Comparison of ENCODE assay signal across 18 cellular contexts in the genomic region with DNA sequence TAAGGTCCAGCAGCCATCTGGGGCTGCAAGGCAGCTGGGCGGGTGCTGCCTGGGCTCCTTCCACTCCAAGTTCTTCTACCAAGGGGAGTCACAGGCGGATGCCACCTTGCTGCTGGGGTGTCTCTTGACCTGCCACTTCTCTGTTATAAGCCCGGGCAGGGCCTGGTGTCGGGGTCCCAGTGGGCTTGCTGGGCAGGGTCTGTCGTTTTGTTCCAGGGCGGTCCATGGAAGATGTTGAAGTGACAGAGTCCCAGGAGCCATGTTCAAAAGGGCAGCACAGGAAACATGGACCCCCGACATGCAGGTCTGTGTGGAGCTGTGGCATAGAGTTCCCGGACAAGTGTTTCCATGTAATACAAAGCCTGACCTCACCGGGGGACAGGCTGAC.
DNase-seq lines count a peak whose midpoint lies in the region; ATAC-seq and TF ChIP-seq lines count a peak whose summit lies in the region.
"Had no signal": no experiment of that assay in that cellular context is flagged by ENCODE, and none has a peak within 500 bp of the region (broad histone marks: within the 10 kb centered on the region; RNA-seq: fewer than 3 reads in every experiment).

No MANE protein-coding gene starts in this region.

- no peak overlapping the region for H3K27ac ChIP-seq in endodermal cell (ENCODE audit: low read depth, low read length)
- H3K27ac ChIP-seq in neuronal stem cell (replicated peaks; ENCODE audit: low read length): no peak overlapping the region
- no peak overlapping the region for H3K27ac ChIP-seq in left lung
- H3K27ac ChIP-seq: 22Rv1, A549, C4-2B, GM23248 had no signal

- H3K4me1 Mint-ChIP-seq in endodermal cell: no peaks in the 10 kb centered on the region

- 87 to 93% methylated on average over 9 of the region's 9 CpGs for WGBS in endodermal cell (ENCODE audit: insufficient coverage in 1 of 2, insufficient read length in 1 of 2), 2 experiments
- no CpG with 5 or more reads among the region's 9 CpGs for WGBS in neuronal stem cell (ENCODE audit: extremely low coverage in 2 of 2, insufficient read length in 2 of 2, insufficient replicate concordance in 1 of 2), 2 donors

- H3K27me3 Mint-ChIP-seq in endodermal cell (ENCODE audit: insufficient read depth): no peaks in the 10 kb centered on the region
- H3K27me3 Mint-ChIP-seq: CD4-positive, alpha-beta T cell had no signal

- no peaks in the 10 kb centered on the region for H3K36me3 Mint-ChIP-seq in endodermal cell (ENCODE audit: low read depth)

- H3K14ac ChIP-seq in neuronal stem cell (ENCODE audit: low read length): no peak overlapping the region

- H3K9me3 Mint-ChIP-seq in endodermal cell: peaks cover 9% of the 10 kb centered on the region
- H3K9me3 Mint-ChIP-seq: CD4-positive, alpha-beta T cell had no signal

- no peaks in the 10 kb centered on the region for H3K79me1 ChIP-seq in neuronal stem cell (ENCODE audit: low read depth, low read length)

- H3K4me1 ChIP-seq in endodermal cell (ENCODE audit: control insufficient read depth, insufficient read depth, low read length) (no peaks in the 10 kb centered on the region), neuronal stem cell (ENCODE audit: control insufficient read depth in 2 of 2, insufficient read depth in 1 of 2, low read depth in 1 of 2, low read length in 2 of 2) (no peaks in the 10 kb centered on the region), left lung (no peaks in the 10 kb centered on the region)
- H3K4me1 ChIP-seq: A549, Caco-2 had no signal

- H3K27ac Mint-ChIP-seq in endodermal cell: no peak overlapping the region
- H3K27ac Mint-ChIP-seq: CD4-positive, alpha-beta T cell; HFFc6 had no signal

- H3K9me3 ChIP-seq in endodermal cell (ENCODE audit: control insufficient read depth, low read length) (peaks cover 9% of the 10 kb centered on the region), neuronal stem cell (replicated peaks in 1 of 2; ENCODE audit: control insufficient read depth in 2 of 2, insufficient read depth in 1 of 2, low read depth in 1 of 2, low read length in 2 of 2) (peaks cover 0 to 3% of the 10 kb centered on the region in 2 donors), left lung (no peaks in the 10 kb centered on the region)

- H3K18ac ChIP-seq in neuronal stem cell (ENCODE audit: low read length): no peak overlapping the region

- no peak overlapping the region for H3K4ac ChIP-seq in neuronal stem cell (ENCODE audit: low read length)

- H3K4me3 ChIP-seq in endodermal cell (ENCODE audit: low read length) (no peak overlapping the region), neuronal stem cell (ENCODE audit: low read length in 2 of 2) (no peak overlapping the region), left lung (no peak overlapping the region)
- H3K4me3 ChIP-seq: A549, GM23248 had no signal

- no peak overlapping the region for H3K23ac ChIP-seq in neuronal stem cell (ENCODE audit: low read depth, low read length, poor library complexity)

- H2BK12ac ChIP-seq in neuronal stem cell (ENCODE audit: low read length): no peak overlapping the region

- H3K36me3 ChIP-seq in endodermal cell (ENCODE audit: control insufficient read depth, insufficient read depth, low read length): no peaks in the 10 kb centered on the region
- H3K36me3 ChIP-seq in neuronal stem cell (replicated peaks in 1 of 2; ENCODE audit: control insufficient read depth in 2 of 2, insufficient read depth in 2 of 2, low read length in 2 of 2): no peaks in the 10 kb centered on the region
- no peaks in the 10 kb centered on the region for H3K36me3 ChIP-seq in left lung

- H2BK5ac ChIP-seq in neuronal stem cell (ENCODE audit: low read length): no peak overlapping the region

- H3K9ac ChIP-seq in endodermal cell (ENCODE audit: extremely low read depth, low read length, poor library complexity, severe bottlenecking) (no peak overlapping the region), neuronal stem cell (ENCODE audit: low read depth, low read length, poor library complexity) (no peak overlapping the region)
- H3K9ac ChIP-seq: GM23248 had no signal

- no peak overlapping the region for H4K8ac ChIP-seq in neuronal stem cell (ENCODE audit: low read depth, low read length)

- no peak overlapping the region for H2BK120ac ChIP-seq in neuronal stem cell (ENCODE audit: low read depth, low read length)

- H2AFZ ChIP-seq in neuronal stem cell (ENCODE audit: low read length): no peak overlapping the region
- H2AFZ ChIP-seq: GM23248 had no signal

- no peaks in the 10 kb centered on the region for H3K27me3 ChIP-seq in endodermal cell (ENCODE audit: control insufficient read depth, insufficient read depth, low read length, poor library complexity, severe bottlenecking)
- no peaks in the 10 kb centered on the region for H3K27me3 ChIP-seq in neuronal stem cell (ENCODE audit: control insufficient read depth in 3 of 3, insufficient read depth in 3 of 3, low read depth in 1 of 3, low read length in 3 of 3)
- no peaks in the 10 kb centered on the region for H3K27me3 ChIP-seq in left lung

- H4K91ac ChIP-seq in neuronal stem cell (ENCODE audit: low read depth, low read length, poor library complexity): no peak overlapping the region

- DNase-seq in activated CD8-positive, alpha-beta memory T cell treated with anti-CD3 and anti-CD28 coated beads for 24 hours: peak; percentile 32
- no peak for DNase-seq in activated CD8-positive, alpha-beta memory T cell treated with anti-CD3 and anti-CD28 coated beads, Interleukin-2, amount 50 U/mL, for 4 hours
- DNase-seq in endodermal cell: peak; percentile 26
- DNase-seq in neuronal stem cell (ENCODE audit: low spot score): no peak
- no peak for DNase-seq in left lung
- DNase-seq in NCI-H2196 treated with DMSO at 0.1 percent for 48 hours (lab: John Stamatoyannopoulos, UW; ENCODE audit: unreplicated experiment): no peak
- DNase-seq in stimulated activated CD4-positive, alpha-beta T cell treated with anti-CD3 and anti-CD28 coated beads, Interleukin-2, amount 100 ng/mL, for 48 hours: no peak
- DNase-seq: AML-193; Caco-2; CD4-positive, alpha-beta T cell; GDM1; GM23248; HFFc6; IMR-90 had no signal

- intact Hi-C loops in left lung (cut with DNase I): no loop called here

- no peak overlapping the region for H3K4me2 ChIP-seq in neuronal stem cell (ENCODE audit: insufficient read depth, low read length, poor library complexity, severe bottlenecking)
- H3K4me2 ChIP-seq: A549 had no signal

- H2AK5ac ChIP-seq in neuronal stem cell (ENCODE audit: low read depth, low read length): peak overlapping the region; percentile 56

- TF ChIP-seq CTCF in endodermal cell (conservative IDR thresholded peaks at IDR 0.05): no peak
- TF ChIP-seq CTCF in left lung (IDR thresholded peaks at IDR 0.05): no peak

- no peak overlapping the region for H3K4me3 Mint-ChIP-seq in endodermal cell
- H3K4me3 Mint-ChIP-seq: CD4-positive, alpha-beta T cell; HFFc6 had no signal

- no peak overlapping the region for H2BK15ac ChIP-seq in neuronal stem cell (ENCODE audit: low read length)

- no peak for ATAC-seq in left lung
- ATAC-seq: HCT116 had no signal

Comparison
In these comparisons a context has a peak if more than half of its experiments do, and no peak if none do; other contexts are left out.
1. DNase-seq: peak in activated CD8-positive, alpha-beta memory T cell treated with anti-CD3 and anti-CD28 coated beads for 24 hours (single experiment) and endodermal cell (single experiment); none in activated CD8-positive, alpha-beta memory T cell treated with anti-CD3 and anti-CD28 coated beads, Interleukin-2, amount 50 U/mL, for 4 hours (single experiment), neuronal stem cell (single experiment), left lung (0 of 2), NCI-H2196 treated with DMSO at 0.1 percent for 48 hours (single experiment) and stimulated activated CD4-positive, alpha-beta T cell treated with anti-CD3 and anti-CD28 coated beads, Interleukin-2, amount 100 ng/mL, for 48 hours (0 of 2).